27 cellular contexts compared by ENCODE assay signal in the genomic region with DNA sequence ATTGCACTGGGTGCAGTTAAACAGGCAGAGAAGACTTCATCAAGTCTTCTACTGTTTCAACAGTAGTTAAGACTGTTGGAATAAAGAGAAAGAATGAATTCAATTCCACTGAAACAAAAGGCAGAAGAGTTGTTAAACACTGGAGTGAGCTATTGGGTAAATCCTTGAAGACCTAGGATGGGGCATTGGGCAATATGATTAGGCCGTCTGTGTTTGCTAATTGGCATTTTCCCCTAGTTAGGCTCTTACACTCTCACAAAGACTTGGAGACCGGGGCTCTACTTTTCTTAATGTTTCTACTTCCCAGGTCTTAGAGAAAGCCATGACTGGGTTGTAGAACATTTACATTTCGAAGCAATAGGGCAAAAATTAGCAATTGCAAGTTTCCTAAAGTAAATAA.
"Had no signal": no experiment of that assay in that cellular context is flagged by ENCODE, and none has a peak within 500 bp of the region (broad histone marks: within the 10 kb centered on the region; RNA-seq: fewer than 3 reads in every experiment).

No MANE protein-coding gene starts in this region.

- H3K27ac Mint-ChIP-seq: activated CD4-positive, alpha-beta T cell treated with anti-CD3 and anti-CD28 coated beads, Interleukin-2, amount 10 ng/mL, durations not matched to agents 24 days and 14 days; activated CD8-positive, alpha-beta T cell treated with anti-CD3 and anti-CD28 coated beads for 36 hours; activated naive CD4-positive, alpha-beta T cell treated with anti-CD3 and anti-CD28 coated beads, Interleukin-2, amount 50 U/mL, for 24 hours; activated naive CD8-positive, alpha-beta T cell treated with anti-CD3 and anti-CD28 coated beads, Interleukin-2, amount 10 ng/mL, durations not matched to agents 7 days and 5 days; activated T-cell treated with anti-CD3 and anti-CD28 coated beads, Interleukin-2, amount 50 U/mL, for 24 hours; activated T-helper 2 cell treated with anti-CD3 and anti-CD28 coated beads, Interferon-gamma antibody, Interleukin-2, Interleukin-4, amounts not matched to agents 10 μg/mL and 5 μg/mL and 100 μg/mL, durations not matched to agents 14 hours and 24 hours and 36 hours had no signal

- H3K27me3 Mint-ChIP-seq: activated CD4-positive, alpha-beta T cell treated with anti-CD3 and anti-CD28 coated beads, Interleukin-2, amount 10 ng/mL, durations not matched to agents 24 days and 14 days; activated CD8-positive, alpha-beta T cell treated with anti-CD3 and anti-CD28 coated beads for 36 hours; activated naive CD4-positive, alpha-beta T cell treated with anti-CD3 and anti-CD28 coated beads, Interleukin-2, amount 50 U/mL, for 24 hours; activated naive CD8-positive, alpha-beta T cell treated with anti-CD3 and anti-CD28 coated beads, Interleukin-2, amount 10 ng/mL, durations not matched to agents 7 days and 5 days; activated T-cell treated with anti-CD3 and anti-CD28 coated beads, Interleukin-2, amount 50 U/mL, for 24 hours had no signal

- H3K27ac ChIP-seq: body of pancreas, breast epithelium, WERI-Rb-1 had no signal

- H3K4me1 ChIP-seq: body of pancreas, breast epithelium had no signal

- H3K36me3 Mint-ChIP-seq: activated naive CD4-positive, alpha-beta T cell treated with anti-CD3 and anti-CD28 coated beads, Interleukin-2, amount 50 U/mL, for 24 hours; activated naive CD8-positive, alpha-beta T cell treated with anti-CD3 and anti-CD28 coated beads, Interleukin-2, amount 10 ng/mL, durations not matched to agents 7 days and 5 days had no signal

- ATAC-seq: activated CD8-positive, alpha-beta T cell treated with anti-CD3 and anti-CD28 coated beads for 36 hours; body of pancreas; PC-3 had no signal

- H3K4me1 Mint-ChIP-seq: activated CD4-positive, alpha-beta T cell treated with anti-CD3 and anti-CD28 coated beads, Interleukin-2, amount 10 ng/mL, durations not matched to agents 24 days and 14 days; activated naive CD4-positive, alpha-beta T cell treated with anti-CD3 and anti-CD28 coated beads, Interleukin-2, amount 50 U/mL, for 24 hours; activated naive CD8-positive, alpha-beta T cell treated with anti-CD3 and anti-CD28 coated beads, Interleukin-2, amount 10 ng/mL, durations not matched to agents 7 days and 5 days had no signal

- H3K9me3 ChIP-seq: body of pancreas had no signal

- H3K4me3 Mint-ChIP-seq: activated CD4-positive, alpha-beta T cell treated with anti-CD3 and anti-CD28 coated beads, Interleukin-2, amount 10 ng/mL, durations not matched to agents 24 days and 14 days; activated CD8-positive, alpha-beta T cell treated with anti-CD3 and anti-CD28 coated beads for 36 hours; activated naive CD4-positive, alpha-beta T cell treated with anti-CD3 and anti-CD28 coated beads, Interleukin-2, amount 50 U/mL, for 24 hours; activated naive CD8-positive, alpha-beta T cell treated with anti-CD3 and anti-CD28 coated beads, Interleukin-2, amount 10 ng/mL, durations not matched to agents 7 days and 5 days; activated T-cell treated with anti-CD3 and anti-CD28 coated beads, Interleukin-2, amount 50 U/mL, for 24 hours had no signal

- H3K9me3 Mint-ChIP-seq: activated CD4-positive, alpha-beta T cell treated with anti-CD3 and anti-CD28 coated beads, Interleukin-2, amount 10 ng/mL, durations not matched to agents 24 days and 14 days; activated naive CD4-positive, alpha-beta T cell treated with anti-CD3 and anti-CD28 coated beads, Interleukin-2, amount 50 U/mL, for 24 hours; activated naive CD8-positive, alpha-beta T cell treated with anti-CD3 and anti-CD28 coated beads, Interleukin-2, amount 10 ng/mL, durations not matched to agents 7 days and 5 days; activated T-helper 2 cell treated with anti-CD3 and anti-CD28 coated beads, Interferon-gamma antibody, Interleukin-2, Interleukin-4, amounts not matched to agents 10 μg/mL and 5 μg/mL and 100 μg/mL, durations not matched to agents 14 hours and 24 hours and 36 hours had no signal

- H3K36me3 ChIP-seq: breast epithelium, WERI-Rb-1 had no signal

- H3K27me3 ChIP-seq: body of pancreas, breast epithelium had no signal

- H3K4me3 ChIP-seq: body of pancreas, breast epithelium had no signal

- DNase-seq: activated CD4-positive, alpha-beta T cell treated with anti-CD3 and anti-CD28 coated beads, Interleukin-2, amount 10 ng/mL, durations not matched to agents 24 days and 14 days; activated CD4-positive, alpha-beta T cell treated with anti-CD3 and anti-CD28 coated beads, Interleukin-2, amount 50 U/mL, for 4 hours; activated CD8-positive, alpha-beta T cell treated with anti-CD3 and anti-CD28 coated beads for 36 hours; activated gamma-delta T cell; activated naive CD4-positive, alpha-beta T cell treated with Interleukin-2 at 50 U/mL for 16 hours; activated naive CD8-positive, alpha-beta T cell treated with anti-CD3 and anti-CD28 coated beads, Interleukin-2, amount 10 ng/mL, durations not matched to agents 7 days and 5 days; activated T-cell treated with anti-CD3 and anti-CD28 coated beads, Interleukin-2, amount 50 U/mL, for 24 hours; body of pancreas; NCI-H1092 treated with DMSO at 0.1 percent for 48 hours; NCI-H1417; NCI-H187 treated with DMSO at 0.1 percent for 48 hours; NCI-H2081; NCI-H2171 treated with DMSO at 0.1 percent for 48 hours; NCI-H2227 treated with DMSO at 0.1 percent for 48 hours; NCI-H446 treated with DMSO at 0.1 percent for 48 hours; NCI-H524; NCI-H69; NK-92 treated with Interleukin-12 subunit alpha and Interleukin-12 subunit beta, amount 100 ng/mL, for 24 hours; PC-3; Right ventricle myocardium superior; SW 1271; T-helper 1 cell; T1000; WERI-Rb-1 had no signal
